ENCODE assay signal across 10 cellular contexts in genomic region chr14:32998433-32998832, GRCh38. TPM values are rescaled to one million over a fixed set of nuclear protein-coding genes. Genes with fewer than 3 reads are reported as not detected.
A peak's percentile ranks its signal among the peaks of the same experiment; 100 is the strongest.
DNase-seq lines count a peak whose midpoint lies in the region; ATAC-seq and TF ChIP-seq lines count a peak whose summit lies in the region.
"Had no signal": no experiment of that assay in that cellular context is flagged by ENCODE, and none has a peak within 500 bp of the region (broad histone marks: within the 10 kb centered on the region; RNA-seq: fewer than 3 reads in every experiment).

No MANE protein-coding gene starts in this region.

- H3K36me3 ChIP-seq in left ventricle myocardium inferior: no peaks in the 10 kb centered on the region

- TF ChIP-seq CTCF in left ventricle myocardium inferior (IDR thresholded peaks at IDR 0.05; ENCODE audit: borderline replicate concordance) (peak; percentile 62), VCaP (conservative IDR thresholded peaks at IDR 0.05) (peak; percentile 50; the same call in 1 of the 2 replicates), GM13977 (IDR thresholded peaks at IDR 0.05; ENCODE audit: extremely low read depth, insufficient read depth, missing control alignments) (no peak)

- H3K4me3 ChIP-seq in left ventricle myocardium inferior: no peak overlapping the region

- ATAC-seq in left cardiac atrium: no peak
- no peak for ATAC-seq in HG02852 (IDR thresholded peaks at IDR 0.05; ENCODE audit: unreplicated experiment)

- H3K9me3 ChIP-seq in left ventricle myocardium inferior (replicated peaks): no peaks in the 10 kb centered on the region

- intact Hi-C loops in left ventricle myocardium inferior (cut with micrococcal nuclease): no loop called here
- intact Hi-C loops in left cardiac atrium (cut with DNase I): loop anchor here in 1 of 2 donors (5.0 kb wide), 1 partner anchor 421 kb away; no protein-coding TSS in a partner anchor

- H3K27me3 ChIP-seq in left ventricle myocardium inferior (ENCODE audit: low read depth): no peaks in the 10 kb centered on the region

- in situ Hi-C loops in GM13977 (cut with MboI; ENCODE audit: low pct_unique_long_range_greater_than_20kb, low sequenced_read_pairs, unreplicated experiment): no loop called here

- no peaks in the 10 kb centered on the region for H3K4me1 ChIP-seq in left ventricle myocardium inferior

- no peak overlapping the region for H3K27ac ChIP-seq in left ventricle myocardium inferior (replicated peaks)
- no peak overlapping the region for H3K27ac ChIP-seq in VCaP

- DNase-seq in left ventricle myocardium inferior (no peak), left cardiac atrium (no peak), hepatic stellate cell (ENCODE audit: low spot score) (peak; percentile 6), GM13977 (ENCODE audit: low spot score) (no peak), 8988T (no peak), SIG-M5 treated with dmso at 0.1 percent for 504 hours (lab: John Stamatoyannopoulos, UW; ENCODE audit: unreplicated experiment) (no peak)
- DNase-seq: activated CD4-positive, alpha-beta T cell treated with anti-CD3 and anti-CD28 coated beads, Interleukin-2, amount 50 U/mL, for 1 hour; CD4-positive, alpha-beta T cell had no signal

RNA-seq across cellular contexts. Expression of gene NPAS3, which starts 59.8 kb away (rescaled TPM):
- total RNA-seq in left ventricle myocardium inferior (2.5 TPM), left cardiac atrium (1 to 10 TPM; 2.4 TPM)
- total RNA-seq: CD4-positive, alpha-beta T cell had no signal
